ENCODE assay signal across 8 cellular contexts in the genomic region with DNA sequence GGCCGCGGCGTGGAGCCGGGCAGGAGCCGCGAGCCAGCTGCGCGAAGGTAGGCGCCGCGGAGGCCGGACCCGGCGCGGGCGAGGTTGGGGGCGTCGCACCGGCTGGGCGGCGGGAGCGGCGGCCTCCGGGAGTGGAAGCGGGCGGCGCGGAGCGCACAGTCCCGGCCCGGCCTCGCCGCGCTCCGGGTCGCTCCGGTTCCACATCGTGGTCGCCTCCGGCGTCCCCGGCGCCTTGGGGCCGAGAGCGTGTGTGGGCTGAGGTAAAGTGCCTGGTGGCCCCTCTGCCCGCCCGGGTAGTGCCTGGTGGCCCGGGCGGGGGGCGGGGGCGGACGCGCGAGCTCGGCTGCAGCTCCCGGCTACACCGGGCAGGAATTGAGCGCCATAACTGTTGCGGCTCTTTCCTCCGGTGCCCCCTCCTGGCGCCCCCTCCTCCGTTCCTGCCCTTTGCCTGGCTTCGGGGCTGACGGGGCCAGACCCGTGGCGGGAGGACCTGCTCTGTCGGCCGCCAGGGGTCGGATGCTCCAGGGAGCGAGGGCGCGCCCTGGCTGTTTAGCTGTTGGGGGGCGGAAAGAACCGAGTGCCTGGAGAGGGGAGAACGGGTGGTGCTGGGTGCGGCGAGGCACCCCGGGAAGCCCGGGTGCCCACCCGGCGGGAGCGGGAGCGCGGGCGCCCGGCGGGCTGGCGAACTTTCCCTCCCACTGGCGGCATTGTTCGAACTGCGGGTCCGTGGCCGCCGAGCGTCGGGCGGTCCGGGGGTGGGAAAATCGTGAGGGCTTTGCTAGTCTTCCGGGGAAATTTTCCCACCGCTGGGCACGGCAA. TPM values are rescaled to one million over a fixed set of nuclear protein-coding genes. Genes with fewer than 3 reads are reported as not detected.
DNase-seq lines count a peak whose midpoint lies in the region; TF ChIP-seq lines count a peak whose summit lies in the region.

No MANE protein-coding gene starts in this region.

- no peaks in the 10 kb centered on the region for H3K36me3 ChIP-seq in BLaER1 treated with 17β-estradiol and CSF1 and Interleukin-3, amounts not matched to agents 10 nM and 100 nM
- H3K36me3 ChIP-seq in muscle layer of colon (ENCODE audit: insufficient read depth, low read length) = no peaks in the 10 kb centered on the region

- H3K9ac ChIP-seq in BLaER1 treated with 17β-estradiol and CSF1 and Interleukin-3, amounts not matched to agents 10 nM and 100 nM = peak overlapping the region; percentile 74 to 87 (median 84)
- H3K9ac ChIP-seq in muscle layer of colon (ENCODE audit: low read length) = no peak overlapping the region

- peaks cover 0 to 47% (median 18%) of the 10 kb centered on the region in 11 experiments; a peak in 12 of 22 replicates for H4K20me1 ChIP-seq in BLaER1 treated with 17β-estradiol and CSF1 and Interleukin-3, amounts not matched to agents 10 nM and 100 nM

- H3K9me3 ChIP-seq in BLaER1 treated with 17β-estradiol and CSF1 and Interleukin-3, amounts not matched to agents 10 nM and 100 nM (replicated peaks in 1 of 11) = peaks cover 6 to 20% (median 14%) of the 10 kb centered on the region in 11 experiments; a peak in 16 of 22 replicates
- H3K9me3 ChIP-seq in muscle layer of colon (ENCODE audit: low read length) = no peaks in the 10 kb centered on the region

- H3K4me2 ChIP-seq in BLaER1 treated with 17β-estradiol and CSF1 and Interleukin-3, amounts not matched to agents 10 nM and 100 nM = peak overlapping the region; percentile 58 to 87 (median 75)

- H3K4me3 ChIP-seq in BLaER1 treated with 17β-estradiol and CSF1 and Interleukin-3, amounts not matched to agents 10 nM and 100 nM = peak overlapping the region; percentile 66 to 83 (median 76)
- H3K4me3 ChIP-seq in epithelial cell of proximal tubule (ENCODE audit: low read depth, low read length) (peak overlapping the region; percentile 74), muscle layer of colon (ENCODE audit: low read depth in 1 of 2, low read length in 2 of 2) (peak overlapping the region; percentile 49 to 59)

- peak; percentile 56 for TF ChIP-seq CTCF in epithelial cell of proximal tubule (conservative IDR thresholded peaks at IDR 0.05; ENCODE audit: low read depth, low read length)

- H3K27me3 ChIP-seq in BLaER1 treated with 17β-estradiol and CSF1 and Interleukin-3, amounts not matched to agents 10 nM and 100 nM = no peaks in the 10 kb centered on the region
- H3K27me3 ChIP-seq in muscle layer of colon (ENCODE audit: control insufficient read depth in 1 of 2, insufficient read depth in 2 of 2, low read length in 2 of 2) = peaks cover 4% of the 10 kb centered on the region in 2 donors

- peaks cover 0 to 16% (median 11%) of the 10 kb centered on the region in 10 experiments; a peak in 16 of 20 replicates for H3K4me1 ChIP-seq in BLaER1 treated with 17β-estradiol and CSF1 and Interleukin-3, amounts not matched to agents 10 nM and 100 nM
- H3K4me1 ChIP-seq in muscle layer of colon (ENCODE audit: insufficient read depth, low read length) = peaks cover 5% of the 10 kb centered on the region

- H3K27ac ChIP-seq in BLaER1 treated with 17β-estradiol and CSF1 and Interleukin-3, amounts not matched to agents 10 nM and 100 nM = peak overlapping the region; percentile 12 to 84 (median 79); a peak in 20 of 22 replicates
- H3K27ac ChIP-seq in muscle layer of colon (ENCODE audit: low read depth, low read length) = no peak overlapping the region

- DNase-seq in GM19238 (ENCODE audit: insufficient read length, low spot score) (peak; percentile 36), NAMALWA (ENCODE audit: low spot score) (peak; percentile 73), epithelial cell of proximal tubule (ENCODE audit: low read depth) (no peak), ureter (ENCODE audit: low spot score) (peak; percentile 45)
- DNase-seq in activated CD4-positive, alpha-beta T cell treated with anti-CD3 and anti-CD28 coated beads for 4 hours = peak; percentile 1 to 12
- DNase-seq in central memory CD4-positive, alpha-beta T cell = no peak

RNA-seq across cellular contexts. Expression of a gene that starts 0.7 kb away (rescaled TPM):
- total RNA-seq in epithelial cell of proximal tubule = 3.7 and 4.5 TPM in 2 replicates
- total RNA-seq in ureter = 11.4 TPM

Comparison
In these comparisons a context has a peak if more than half of its experiments do, and no peak if none do; other contexts are left out.
1. DNase-seq: peak in GM19238 (single experiment), NAMALWA (single experiment), activated CD4-positive, alpha-beta T cell treated with anti-CD3 and anti-CD28 coated beads for 4 hours (2 of 2) and ureter (single experiment); none in epithelial cell of proximal tubule (single experiment) and central memory CD4-positive, alpha-beta T cell (single experiment).
2. Peak in every context shown above with its lines, with median percentiles within 50 percentile points of each other: H3K4me3 ChIP-seq.